Comparison of ENCODE assay signal across 22 cellular contexts in genomic region chr11:11708256-11708655, GRCh38.
"Had no signal": no experiment of that assay in that cellular context is flagged by ENCODE, and none has a peak within 500 bp of the region (broad histone marks: within the 10 kb centered on the region; RNA-seq: fewer than 3 reads in every experiment).

No MANE protein-coding gene starts in this region.

- H3K36me3 ChIP-seq: heart right ventricle, neural progenitor cell, right atrium auricular region, tibial nerve had no signal

- H3K9me3 Mint-ChIP-seq: activated naive CD4-positive, alpha-beta T cell treated with anti-CD3 and anti-CD28 coated beads, Interleukin-2, amount 50 U/mL, for 72 hours; activated T-cell treated with anti-CD3 and anti-CD28 coated beads, Interleukin-2, amount 50 U/mL, for 72 hours; natural killer cell; neural progenitor cell had no signal

- DNase-seq: activated CD4-positive, alpha-beta T cell treated with anti-CD3 and anti-CD28 coated beads for 36 hours; activated CD4-positive, CD25-positive, alpha-beta regulatory T cell; activated CD8-positive, alpha-beta memory T cell treated with anti-CD3 and anti-CD28 coated beads, Interleukin-2, amount 10 ng/mL, durations not matched to agents 7 days and 5 days; activated CD8-positive, alpha-beta T cell treated with anti-CD3 and anti-CD28 coated beads, Interleukin-2, amount 10 ng/mL, durations not matched to agents 7 days and 5 days; activated naive CD4-positive, alpha-beta T cell; activated T-cell treated with anti-CD3 and anti-CD28 coated beads, Interleukin-2, amount 50 U/mL, for 72 hours; anterior cingulate cortex; cerebellar nuclear complex; dorsolateral prefrontal cortex; effector memory CD4-positive, alpha-beta T cell; foreskin melanocyte; heart right ventricle; mesenchymal stem cell; natural killer cell; occipital lobe; stimulated activated CD4-positive, alpha-beta T cell treated with anti-CD3 and anti-CD28 coated beads, Interleukin-15, amount 100 ng/mL, for 24 hours; stimulated activated naive CD4-positive, alpha-beta T cell treated with Interleukin-2 at 50 U/mL for 16 hours had no signal

- H3K9ac ChIP-seq: neural progenitor cell had no signal

- H3K27me3 ChIP-seq: dorsolateral prefrontal cortex, heart right ventricle, neural progenitor cell, right atrium auricular region, tibial nerve had no signal

- ATAC-seq: activated CD4-positive, alpha-beta T cell treated with anti-CD3 and anti-CD28 coated beads for 36 hours; activated CD8-positive, alpha-beta memory T cell treated with anti-CD3 and anti-CD28 coated beads, Interleukin-2, amount 10 ng/mL, durations not matched to agents 7 days and 5 days; activated CD8-positive, alpha-beta T cell treated with anti-CD3 and anti-CD28 coated beads, Interleukin-2, amount 10 ng/mL, durations not matched to agents 7 days and 5 days; activated naive CD4-positive, alpha-beta T cell treated with anti-CD3 and anti-CD28 coated beads, Interleukin-2, amount 50 U/mL, for 72 hours; activated T-cell treated with anti-CD3 and anti-CD28 coated beads, Interleukin-2, amount 50 U/mL, for 72 hours; heart right ventricle; natural killer cell had no signal

- H3K9me3 ChIP-seq: heart right ventricle, right atrium auricular region, tibial nerve had no signal

- H3K4me1 Mint-ChIP-seq: activated CD4-positive, alpha-beta T cell treated with anti-CD3 and anti-CD28 coated beads for 36 hours; activated CD8-positive, alpha-beta memory T cell treated with anti-CD3 and anti-CD28 coated beads, Interleukin-2, amount 10 ng/mL, durations not matched to agents 7 days and 5 days; neural progenitor cell had no signal

- H3K27ac Mint-ChIP-seq: activated CD4-positive, alpha-beta T cell treated with anti-CD3 and anti-CD28 coated beads for 36 hours; activated CD8-positive, alpha-beta memory T cell treated with anti-CD3 and anti-CD28 coated beads, Interleukin-2, amount 10 ng/mL, durations not matched to agents 7 days and 5 days; activated CD8-positive, alpha-beta T cell treated with anti-CD3 and anti-CD28 coated beads, Interleukin-2, amount 10 ng/mL, durations not matched to agents 7 days and 5 days; activated naive CD4-positive, alpha-beta T cell treated with anti-CD3 and anti-CD28 coated beads, Interleukin-2, amount 50 U/mL, for 72 hours; activated T-cell treated with anti-CD3 and anti-CD28 coated beads, Interleukin-2, amount 50 U/mL, for 72 hours; natural killer cell; neural progenitor cell had no signal

- H2AFZ ChIP-seq: neural progenitor cell had no signal

- H3K4me3 ChIP-seq: coronary artery, dorsolateral prefrontal cortex, heart right ventricle, neural progenitor cell, right atrium auricular region, tibial nerve had no signal

- H3K36me3 Mint-ChIP-seq: activated CD8-positive, alpha-beta memory T cell treated with anti-CD3 and anti-CD28 coated beads, Interleukin-2, amount 10 ng/mL, durations not matched to agents 7 days and 5 days; activated naive CD4-positive, alpha-beta T cell treated with anti-CD3 and anti-CD28 coated beads, Interleukin-2, amount 50 U/mL, for 72 hours; natural killer cell; neural progenitor cell had no signal

- H3K4me1 ChIP-seq: neural progenitor cell, right atrium auricular region, tibial nerve had no signal

- H3K4me2 ChIP-seq: neural progenitor cell had no signal

- H3K4me3 Mint-ChIP-seq: activated CD4-positive, alpha-beta T cell treated with anti-CD3 and anti-CD28 coated beads for 36 hours; activated CD8-positive, alpha-beta memory T cell treated with anti-CD3 and anti-CD28 coated beads, Interleukin-2, amount 10 ng/mL, durations not matched to agents 7 days and 5 days; activated CD8-positive, alpha-beta T cell treated with anti-CD3 and anti-CD28 coated beads, Interleukin-2, amount 10 ng/mL, durations not matched to agents 7 days and 5 days; activated T-cell treated with anti-CD3 and anti-CD28 coated beads, Interleukin-2, amount 50 U/mL, for 72 hours; natural killer cell; neural progenitor cell had no signal

- H3K27ac ChIP-seq: coronary artery, dorsolateral prefrontal cortex, heart right ventricle, neural progenitor cell, right atrium auricular region, tibial nerve had no signal
